ENCODE assay signal across 1 cellular context in the genomic region with DNA sequence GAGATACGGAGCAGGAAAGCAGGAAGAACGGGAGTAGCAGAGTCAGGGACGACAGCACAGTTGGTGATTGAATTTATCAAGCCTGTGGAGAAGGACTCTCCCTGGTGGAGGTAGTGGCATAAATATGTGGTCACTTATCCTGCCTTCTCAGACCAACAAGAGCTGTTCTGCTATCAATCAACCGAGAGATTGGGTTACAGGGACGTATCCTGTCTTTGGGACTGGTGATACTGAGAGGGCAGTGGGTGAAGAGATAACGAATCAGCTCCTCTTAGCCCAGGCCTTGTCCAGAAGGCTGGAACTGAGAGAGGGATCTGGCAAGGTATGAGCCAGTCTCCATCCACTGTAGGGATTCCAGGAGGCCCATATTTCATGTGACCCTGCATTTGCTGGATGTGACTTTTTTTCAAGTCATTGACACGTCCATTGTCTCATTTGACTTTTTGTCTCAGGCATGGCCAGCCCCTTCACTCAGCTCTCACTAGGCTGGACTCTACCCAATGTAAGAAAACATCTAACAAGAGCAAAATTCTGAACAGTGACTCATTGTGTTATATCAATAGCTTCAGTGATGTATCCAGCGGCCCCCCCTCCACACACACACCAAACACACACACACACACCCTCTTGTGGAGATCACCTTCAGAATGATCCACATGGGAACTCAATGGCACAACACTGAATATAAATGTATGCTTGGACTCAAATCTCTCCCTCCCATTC.
A peak's percentile ranks its signal among the peaks of the same experiment; 100 is the strongest.
TF ChIP-seq lines count a peak whose summit lies in the region.

No MANE protein-coding gene starts in this region.

TF ChIP-seq in K562, 482 proteins besides CTCF, POLR2A, EP300 and RAD21 (continued from another document and continues in another):
- TF ChIP-seq MECOM (CRISPR knock-in tag; IDR thresholded peaks at IDR 0.05): peak; percentile 93
- no peak for TF ChIP-seq MEF2A (IDR thresholded peaks at IDR 0.05; ENCODE audit: control insufficient read depth, low read depth, low read length)
- TF ChIP-seq NUFIP1 (IDR thresholded peaks at IDR 0.05; ENCODE audit: partially characterized antibody): no peak
- no peak for TF ChIP-seq ZC3H4 (CRISPR knock-in tag; IDR thresholded peaks at IDR 0.05; ENCODE audit: borderline replicate concordance)
- no peak for TF ChIP-seq ZNF785 (CRISPR knock-in tag; IDR thresholded peaks at IDR 0.05)
- TF ChIP-seq EGR1 (conservative IDR thresholded peaks at IDR 0.05): peak; percentile 28; the same call in 1 of the 2 replicates
- TF ChIP-seq TEAD4 (IDR thresholded peaks at IDR 0.05; ENCODE audit: low read length): peak; percentile 98
- no peak for TF ChIP-seq TEAD4 (CRISPR knock-in tag; IDR thresholded peaks at IDR 0.05; ENCODE audit: borderline replicate concordance)
- TF ChIP-seq, protein P1, sequence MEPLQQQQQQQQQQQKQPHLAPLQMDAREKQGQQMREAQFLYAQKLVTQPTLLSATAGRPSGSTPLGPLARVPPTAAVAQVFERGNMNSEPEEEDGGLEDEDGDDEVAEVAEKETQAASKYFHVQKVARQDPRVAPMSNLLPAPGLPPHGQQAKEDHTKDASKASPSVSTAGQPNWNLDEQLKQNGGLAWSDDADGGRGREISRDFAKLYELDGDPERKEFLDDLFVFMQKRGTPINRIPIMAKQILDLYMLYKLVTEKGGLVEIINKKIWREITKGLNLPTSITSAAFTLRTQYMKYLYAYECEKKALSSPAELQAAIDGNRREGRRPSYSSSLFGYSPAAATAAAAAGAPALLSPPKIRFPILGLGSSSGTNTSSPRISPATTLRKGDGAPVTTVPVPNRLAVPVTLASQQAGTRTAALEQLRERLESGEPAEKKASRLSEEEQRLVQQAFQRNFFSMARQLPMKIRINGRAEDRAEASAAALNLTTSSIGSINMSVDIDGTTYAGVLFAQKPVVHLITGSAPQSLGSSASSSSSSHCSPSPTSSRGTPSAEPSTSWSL (CRISPR knock-in tag; IDR thresholded peaks at IDR 0.05; ENCODE audit: borderline replicate concordance): no peak
- peak; percentile 47; the same call in 1 of the 2 replicates for TF ChIP-seq MYC (IDR thresholded peaks at IDR 0.05; ENCODE audit: low read depth, low read length)
- no peak for TF ChIP-seq MYC (CRISPR knock-in tag; IDR thresholded peaks at IDR 0.05; ENCODE audit: borderline replicate concordance, low read depth)
- peak; percentile 97 for TF ChIP-seq HMGN3 (IDR thresholded peaks at IDR 0.05; ENCODE audit: borderline replicate concordance, extremely low read depth, insufficient read length, low read depth, low read length)
- no peak for TF ChIP-seq ZNF507 (tag; conservative IDR thresholded peaks at IDR 0.05)
- TF ChIP-seq, protein P2, sequence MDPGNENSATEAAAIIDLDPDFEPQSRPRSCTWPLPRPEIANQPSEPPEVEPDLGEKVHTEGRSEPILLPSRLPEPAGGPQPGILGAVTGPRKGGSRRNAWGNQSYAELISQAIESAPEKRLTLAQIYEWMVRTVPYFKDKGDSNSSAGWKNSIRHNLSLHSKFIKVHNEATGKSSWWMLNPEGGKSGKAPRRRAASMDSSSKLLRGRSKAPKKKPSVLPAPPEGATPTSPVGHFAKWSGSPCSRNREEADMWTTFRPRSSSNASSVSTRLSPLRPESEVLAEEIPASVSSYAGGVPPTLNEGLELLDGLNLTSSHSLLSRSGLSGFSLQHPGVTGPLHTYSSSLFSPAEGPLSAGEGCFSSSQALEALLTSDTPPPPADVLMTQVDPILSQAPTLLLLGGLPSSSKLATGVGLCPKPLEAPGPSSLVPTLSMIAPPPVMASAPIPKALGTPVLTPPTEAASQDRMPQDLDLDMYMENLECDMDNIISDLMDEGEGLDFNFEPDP (CRISPR knock-in tag; IDR thresholded peaks at IDR 0.05): no peak
- peak; percentile 31; the same call in 1 of the 2 replicates for TF ChIP-seq ARID2 (IDR thresholded peaks at IDR 0.05)
- no peak for TF ChIP-seq MAFK (IDR thresholded peaks at IDR 0.05; ENCODE audit: low read length)
- TF ChIP-seq ZNF143 (CRISPR knock-in tag; IDR thresholded peaks at IDR 0.05): no peak
- TF ChIP-seq JUNB (CRISPR knock-in tag; conservative IDR thresholded peaks at IDR 0.05): no peak
- TF ChIP-seq SOX6 (IDR thresholded peaks at IDR 0.05): peak; percentile 88
- TF ChIP-seq, protein P3, sequence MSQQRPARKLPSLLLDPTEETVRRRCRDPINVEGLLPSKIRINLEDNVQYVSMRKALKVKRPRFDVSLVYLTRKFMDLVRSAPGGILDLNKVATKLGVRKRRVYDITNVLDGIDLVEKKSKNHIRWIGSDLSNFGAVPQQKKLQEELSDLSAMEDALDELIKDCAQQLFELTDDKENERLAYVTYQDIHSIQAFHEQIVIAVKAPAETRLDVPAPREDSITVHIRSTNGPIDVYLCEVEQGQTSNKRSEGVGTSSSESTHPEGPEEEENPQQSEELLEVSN (IDR thresholded peaks at IDR 0.05; ENCODE audit: borderline replicate concordance in 1 of 2, extremely low read depth in 1 of 2, insufficient read depth in 1 of 2, insufficient read length in 1 of 2, low read depth in 1 of 2, low read length in 1 of 2, poor library complexity in 1 of 2, severe bottlenecking in 1 of 2): peak in 1 of 2 experiments; percentile 3
- TF ChIP-seq DIDO1 (tag; IDR thresholded peaks at IDR 0.05; ENCODE audit: low read depth): peak; percentile 31; the same call in 1 of the 2 replicates
- TF ChIP-seq ZNF134 (CRISPR knock-in tag; conservative IDR thresholded peaks at IDR 0.05): peak; percentile 27; the same call in 1 of the 2 replicates
- TF ChIP-seq, protein P4, sequence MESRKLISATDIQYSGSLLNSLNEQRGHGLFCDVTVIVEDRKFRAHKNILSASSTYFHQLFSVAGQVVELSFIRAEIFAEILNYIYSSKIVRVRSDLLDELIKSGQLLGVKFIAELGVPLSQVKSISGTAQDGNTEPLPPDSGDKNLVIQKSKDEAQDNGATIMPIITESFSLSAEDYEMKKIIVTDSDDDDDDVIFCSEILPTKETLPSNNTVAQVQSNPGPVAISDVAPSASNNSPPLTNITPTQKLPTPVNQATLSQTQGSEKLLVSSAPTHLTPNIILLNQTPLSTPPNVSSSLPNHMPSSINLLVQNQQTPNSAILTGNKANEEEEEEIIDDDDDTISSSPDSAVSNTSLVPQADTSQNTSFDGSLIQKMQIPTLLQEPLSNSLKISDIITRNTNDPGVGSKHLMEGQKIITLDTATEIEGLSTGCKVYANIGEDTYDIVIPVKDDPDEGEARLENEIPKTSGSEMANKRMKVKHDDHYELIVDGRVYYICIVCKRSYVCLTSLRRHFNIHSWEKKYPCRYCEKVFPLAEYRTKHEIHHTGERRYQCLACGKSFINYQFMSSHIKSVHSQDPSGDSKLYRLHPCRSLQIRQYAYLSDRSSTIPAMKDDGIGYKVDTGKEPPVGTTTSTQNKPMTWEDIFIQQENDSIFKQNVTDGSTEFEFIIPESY (CRISPR knock-in tag; IDR thresholded peaks at IDR 0.05): no peak
- TF ChIP-seq, protein P5, sequence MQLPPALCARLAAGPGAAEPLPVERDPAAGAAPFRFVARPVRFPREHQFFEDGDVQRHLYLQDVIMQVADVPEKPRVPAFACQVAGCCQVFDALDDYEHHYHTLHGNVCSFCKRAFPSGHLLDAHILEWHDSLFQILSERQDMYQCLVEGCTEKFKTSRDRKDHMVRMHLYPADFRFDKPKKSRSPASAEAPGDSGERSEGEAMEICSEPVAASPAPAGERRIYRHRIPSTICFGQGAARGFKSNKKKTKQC (CRISPR knock-in tag; IDR thresholded peaks at IDR 0.05): no peak
- no peak for TF ChIP-seq ZNF408 (CRISPR knock-in tag; IDR thresholded peaks at IDR 0.05; ENCODE audit: low read depth)
- TF ChIP-seq PHF20 (IDR thresholded peaks at IDR 0.05; ENCODE audit: partially characterized antibody): no peak
- no peak; the same call in 1 of the 2 replicates for TF ChIP-seq BHLHE40 (IDR thresholded peaks at IDR 0.05; ENCODE audit: low read length)
- TF ChIP-seq CBFA2T2 (conservative IDR thresholded peaks at IDR 0.05): peak; percentile 98
- TF ChIP-seq, protein P6, sequence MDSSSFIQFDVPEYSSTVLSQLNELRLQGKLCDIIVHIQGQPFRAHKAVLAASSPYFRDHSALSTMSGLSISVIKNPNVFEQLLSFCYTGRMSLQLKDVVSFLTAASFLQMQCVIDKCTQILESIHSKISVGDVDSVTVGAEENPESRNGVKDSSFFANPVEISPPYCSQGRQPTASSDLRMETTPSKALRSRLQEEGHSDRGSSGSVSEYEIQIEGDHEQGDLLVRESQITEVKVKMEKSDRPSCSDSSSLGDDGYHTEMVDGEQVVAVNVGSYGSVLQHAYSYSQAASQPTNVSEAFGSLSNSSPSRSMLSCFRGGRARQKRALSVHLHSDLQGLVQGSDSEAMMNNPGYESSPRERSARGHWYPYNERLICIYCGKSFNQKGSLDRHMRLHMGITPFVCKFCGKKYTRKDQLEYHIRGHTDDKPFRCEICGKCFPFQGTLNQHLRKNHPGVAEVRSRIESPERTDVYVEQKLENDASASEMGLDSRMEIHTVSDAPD (CRISPR knock-in tag; IDR thresholded peaks at IDR 0.05): peak; percentile 48; the same call in 1 of the 2 replicates
- TF ChIP-seq LCOR (CRISPR knock-in tag; IDR thresholded peaks at IDR 0.05): peak; percentile 70; the same call in 1 of the 2 replicates
- no peak for TF ChIP-seq SPI1 (IDR thresholded peaks at IDR 0.05; ENCODE audit: borderline replicate concordance, low read depth, low read length)
- TF ChIP-seq, protein P7, sequence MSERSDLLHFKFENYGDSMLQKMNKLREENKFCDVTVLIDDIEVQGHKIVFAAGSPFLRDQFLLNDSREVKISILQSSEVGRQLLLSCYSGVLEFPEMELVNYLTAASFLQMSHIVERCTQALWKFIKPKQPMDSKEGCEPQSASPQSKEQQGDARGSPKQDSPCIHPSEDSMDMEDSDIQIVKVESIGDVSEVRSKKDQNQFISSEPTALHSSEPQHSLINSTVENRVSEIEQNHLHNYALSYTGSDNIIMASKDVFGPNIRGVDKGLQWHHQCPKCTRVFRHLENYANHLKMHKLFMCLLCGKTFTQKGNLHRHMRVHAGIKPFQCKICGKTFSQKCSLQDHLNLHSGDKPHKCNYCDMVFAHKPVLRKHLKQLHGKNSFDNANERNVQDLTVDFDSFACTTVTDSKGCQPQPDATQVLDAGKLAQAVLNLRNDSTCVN (CRISPR knock-in tag; IDR thresholded peaks at IDR 0.05): peak; percentile 69; the same call in 1 of the 2 replicates
- TF ChIP-seq NR4A1 (CRISPR knock-in tag; IDR thresholded peaks at IDR 0.05): peak; percentile 66; the same call in 1 of the 2 replicates
- TF ChIP-seq NR4A1 (tag; IDR thresholded peaks at IDR 0.05): peak; percentile 47; the same call in 1 of the 2 replicates
- peak; percentile 94 for TF ChIP-seq HDAC2 (IDR thresholded peaks at IDR 0.05)
- TF ChIP-seq, protein P8, sequence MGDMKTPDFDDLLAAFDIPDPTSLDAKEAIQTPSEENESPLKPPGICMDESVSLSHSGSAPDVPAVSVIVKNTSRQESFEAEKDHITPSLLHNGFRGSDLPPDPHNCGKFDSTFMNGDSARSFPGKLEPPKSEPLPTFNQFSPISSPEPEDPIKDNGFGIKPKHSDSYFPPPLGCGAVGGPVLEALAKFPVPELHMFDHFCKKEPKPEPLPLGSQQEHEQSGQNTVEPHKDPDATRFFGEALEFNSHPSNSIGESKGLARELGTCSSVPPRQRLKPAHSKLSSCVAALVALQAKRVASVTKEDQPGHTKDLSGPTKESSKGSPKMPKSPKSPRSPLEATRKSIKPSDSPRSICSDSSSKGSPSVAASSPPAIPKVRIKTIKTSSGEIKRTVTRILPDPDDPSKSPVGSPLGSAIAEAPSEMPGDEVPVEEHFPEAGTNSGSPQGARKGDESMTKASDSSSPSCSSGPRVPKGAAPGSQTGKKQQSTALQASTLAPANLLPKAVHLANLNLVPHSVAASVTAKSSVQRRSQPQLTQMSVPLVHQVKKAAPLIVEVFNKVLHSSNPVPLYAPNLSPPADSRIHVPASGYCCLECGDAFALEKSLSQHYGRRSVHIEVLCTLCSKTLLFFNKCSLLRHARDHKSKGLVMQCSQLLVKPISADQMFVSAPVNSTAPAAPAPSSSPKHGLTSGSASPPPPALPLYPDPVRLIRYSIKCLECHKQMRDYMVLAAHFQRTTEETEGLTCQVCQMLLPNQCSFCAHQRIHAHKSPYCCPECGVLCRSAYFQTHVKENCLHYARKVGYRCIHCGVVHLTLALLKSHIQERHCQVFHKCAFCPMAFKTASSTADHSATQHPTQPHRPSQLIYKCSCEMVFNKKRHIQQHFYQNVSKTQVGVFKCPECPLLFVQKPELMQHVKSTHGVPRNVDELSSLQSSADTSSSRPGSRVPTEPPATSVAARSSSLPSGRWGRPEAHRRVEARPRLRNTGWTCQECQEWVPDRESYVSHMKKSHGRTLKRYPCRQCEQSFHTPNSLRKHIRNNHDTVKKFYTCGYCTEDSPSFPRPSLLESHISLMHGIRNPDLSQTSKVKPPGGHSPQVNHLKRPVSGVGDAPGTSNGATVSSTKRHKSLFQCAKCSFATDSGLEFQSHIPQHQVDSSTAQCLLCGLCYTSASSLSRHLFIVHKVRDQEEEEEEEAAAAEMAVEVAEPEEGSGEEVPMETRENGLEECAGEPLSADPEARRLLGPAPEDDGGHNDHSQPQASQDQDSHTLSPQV (IDR thresholded peaks at IDR 0.05): peak; percentile 94
- peak; percentile 21; the same call in 1 of the 2 replicates for TF ChIP-seq ZNF41 (CRISPR knock-in tag; conservative IDR thresholded peaks at IDR 0.05)
- 0 out of 2 replicates have a peak, but pooled peaks have one; percentile 36 for TF ChIP-seq NFATC3 (IDR thresholded peaks at IDR 0.05)
- TF ChIP-seq, protein P9, sequence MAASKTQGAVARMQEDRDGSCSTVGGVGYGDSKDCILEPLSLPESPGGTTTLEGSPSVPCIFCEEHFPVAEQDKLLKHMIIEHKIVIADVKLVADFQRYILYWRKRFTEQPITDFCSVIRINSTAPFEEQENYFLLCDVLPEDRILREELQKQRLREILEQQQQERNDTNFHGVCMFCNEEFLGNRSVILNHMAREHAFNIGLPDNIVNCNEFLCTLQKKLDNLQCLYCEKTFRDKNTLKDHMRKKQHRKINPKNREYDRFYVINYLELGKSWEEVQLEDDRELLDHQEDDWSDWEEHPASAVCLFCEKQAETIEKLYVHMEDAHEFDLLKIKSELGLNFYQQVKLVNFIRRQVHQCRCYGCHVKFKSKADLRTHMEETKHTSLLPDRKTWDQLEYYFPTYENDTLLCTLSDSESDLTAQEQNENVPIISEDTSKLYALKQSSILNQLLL (CRISPR knock-in tag; IDR thresholded peaks at IDR 0.05; ENCODE audit: borderline replicate concordance): no peak
- peak; percentile 63; the same call in 1 of the 2 replicates for TF ChIP-seq ESRRA (IDR thresholded peaks at IDR 0.05; ENCODE audit: borderline replicate concordance, low read depth)
- TF ChIP-seq ZNF174 (CRISPR knock-in tag; IDR thresholded peaks at IDR 0.05): no peak
- no peak for TF ChIP-seq MIER1 (IDR thresholded peaks at IDR 0.05; ENCODE audit: low read depth)
- TF ChIP-seq PHF21A (IDR thresholded peaks at IDR 0.05; ENCODE audit: borderline replicate concordance, low read depth): 0 out of 2 replicates have a peak, but pooled peaks have one; percentile 54
- TF ChIP-seq NONO (IDR thresholded peaks at IDR 0.05; ENCODE audit: low read depth in 2 of 2, low read length in 1 of 2): 0 out of 4 replicates have a peak, but pooled peaks of 1 of the 2 experiments have one; percentile 64
- peak; percentile 85 for TF ChIP-seq MBD2 (IDR thresholded peaks at IDR 0.05; ENCODE audit: borderline replicate concordance, low read depth)
- no peak for TF ChIP-seq BMI1 (IDR thresholded peaks at IDR 0.05; ENCODE audit: low read length)
- TF ChIP-seq CREM (IDR thresholded peaks at IDR 0.05; ENCODE audit: low read depth): peak; percentile 82
- TF ChIP-seq, protein P10, sequence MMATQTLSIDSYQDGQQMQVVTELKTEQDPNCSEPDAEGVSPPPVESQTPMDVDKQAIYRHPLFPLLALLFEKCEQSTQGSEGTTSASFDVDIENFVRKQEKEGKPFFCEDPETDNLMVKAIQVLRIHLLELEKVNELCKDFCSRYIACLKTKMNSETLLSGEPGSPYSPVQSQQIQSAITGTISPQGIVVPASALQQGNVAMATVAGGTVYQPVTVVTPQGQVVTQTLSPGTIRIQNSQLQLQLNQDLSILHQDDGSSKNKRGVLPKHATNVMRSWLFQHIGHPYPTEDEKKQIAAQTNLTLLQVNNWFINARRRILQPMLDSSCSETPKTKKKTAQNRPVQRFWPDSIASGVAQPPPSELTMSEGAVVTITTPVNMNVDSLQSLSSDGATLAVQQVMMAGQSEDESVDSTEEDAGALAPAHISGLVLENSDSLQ (IDR thresholded peaks at IDR 0.05): peak; percentile 96
